ENCODE assay signal across 1 cellular context in genomic region chr6:130075879-130076278, GRCh38.
TF ChIP-seq lines count a peak whose summit lies in the region.

No MANE protein-coding gene starts in this region.

TF ChIP-seq in GM23338, 12 proteins besides CTCF, POLR2A, EP300 and RAD21 (continued from another document):
- no peak for TF ChIP-seq ZNF462 (CRISPR knock-in tag; IDR thresholded peaks at IDR 0.05)
- TF ChIP-seq ZNF114 (CRISPR knock-in tag; IDR thresholded peaks at IDR 0.05), result no peak
- TF ChIP-seq, protein P1, sequence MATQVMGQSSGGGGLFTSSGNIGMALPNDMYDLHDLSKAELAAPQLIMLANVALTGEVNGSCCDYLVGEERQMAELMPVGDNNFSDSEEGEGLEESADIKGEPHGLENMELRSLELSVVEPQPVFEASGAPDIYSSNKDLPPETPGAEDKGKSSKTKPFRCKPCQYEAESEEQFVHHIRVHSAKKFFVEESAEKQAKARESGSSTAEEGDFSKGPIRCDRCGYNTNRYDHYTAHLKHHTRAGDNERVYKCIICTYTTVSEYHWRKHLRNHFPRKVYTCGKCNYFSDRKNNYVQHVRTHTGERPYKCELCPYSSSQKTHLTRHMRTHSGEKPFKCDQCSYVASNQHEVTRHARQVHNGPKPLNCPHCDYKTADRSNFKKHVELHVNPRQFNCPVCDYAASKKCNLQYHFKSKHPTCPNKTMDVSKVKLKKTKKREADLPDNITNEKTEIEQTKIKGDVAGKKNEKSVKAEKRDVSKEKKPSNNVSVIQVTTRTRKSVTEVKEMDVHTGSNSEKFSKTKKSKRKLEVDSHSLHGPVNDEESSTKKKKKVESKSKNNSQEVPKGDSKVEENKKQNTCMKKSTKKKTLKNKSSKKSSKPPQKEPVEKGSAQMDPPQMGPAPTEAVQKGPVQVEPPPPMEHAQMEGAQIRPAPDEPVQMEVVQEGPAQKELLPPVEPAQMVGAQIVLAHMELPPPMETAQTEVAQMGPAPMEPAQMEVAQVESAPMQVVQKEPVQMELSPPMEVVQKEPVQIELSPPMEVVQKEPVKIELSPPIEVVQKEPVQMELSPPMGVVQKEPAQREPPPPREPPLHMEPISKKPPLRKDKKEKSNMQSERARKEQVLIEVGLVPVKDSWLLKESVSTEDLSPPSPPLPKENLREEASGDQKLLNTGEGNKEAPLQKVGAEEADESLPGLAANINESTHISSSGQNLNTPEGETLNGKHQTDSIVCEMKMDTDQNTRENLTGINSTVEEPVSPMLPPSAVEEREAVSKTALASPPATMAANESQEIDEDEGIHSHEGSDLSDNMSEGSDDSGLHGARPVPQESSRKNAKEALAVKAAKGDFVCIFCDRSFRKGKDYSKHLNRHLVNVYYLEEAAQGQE (IDR thresholded peaks at IDR 0.05; ENCODE audit: unreplicated experiment), result no peak
- TF ChIP-seq EZH2 (IDR thresholded peaks at IDR 0.05; ENCODE audit: low read depth, unreplicated experiment), result no peak
- TF ChIP-seq, protein P2, sequence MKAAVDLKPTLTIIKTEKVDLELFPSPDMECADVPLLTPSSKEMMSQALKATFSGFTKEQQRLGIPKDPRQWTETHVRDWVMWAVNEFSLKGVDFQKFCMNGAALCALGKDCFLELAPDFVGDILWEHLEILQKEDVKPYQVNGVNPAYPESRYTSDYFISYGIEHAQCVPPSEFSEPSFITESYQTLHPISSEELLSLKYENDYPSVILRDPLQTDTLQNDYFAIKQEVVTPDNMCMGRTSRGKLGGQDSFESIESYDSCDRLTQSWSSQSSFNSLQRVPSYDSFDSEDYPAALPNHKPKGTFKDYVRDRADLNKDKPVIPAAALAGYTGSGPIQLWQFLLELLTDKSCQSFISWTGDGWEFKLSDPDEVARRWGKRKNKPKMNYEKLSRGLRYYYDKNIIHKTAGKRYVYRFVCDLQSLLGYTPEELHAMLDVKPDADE (IDR thresholded peaks at IDR 0.05), result no peak
